Comparison of ENCODE assay signal across 8 cellular contexts in the genomic region with DNA sequence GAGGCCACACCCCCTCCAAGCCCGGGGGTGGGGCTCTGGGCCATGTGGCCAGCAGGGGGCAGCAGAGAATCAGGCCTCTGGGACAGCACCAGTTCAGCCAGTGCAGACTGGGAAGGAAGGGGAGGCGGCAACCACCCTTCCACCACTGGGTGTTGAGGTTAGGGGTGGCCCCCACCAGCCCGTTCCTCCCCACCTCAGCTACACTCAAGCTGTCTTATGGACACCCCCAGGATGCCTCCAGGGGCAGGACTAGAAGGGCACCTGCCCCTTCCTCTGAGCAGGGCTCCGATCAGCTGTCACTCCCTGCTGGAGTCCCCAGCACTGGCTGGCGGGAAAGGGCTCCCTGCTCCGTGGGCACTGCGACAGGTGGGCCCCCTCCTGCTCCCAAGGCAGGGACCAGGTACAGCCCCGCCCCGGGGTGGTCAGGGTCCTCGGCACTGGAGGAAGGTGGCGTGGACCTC. TPM values are rescaled to one million over a fixed set of nuclear protein-coding genes. Genes with fewer than 3 reads are reported as not detected.
DNase-seq lines count a peak whose midpoint lies in the region; ATAC-seq and TF ChIP-seq lines count a peak whose summit lies in the region.

No MANE protein-coding gene starts in this region.

- no peak overlapping the region for H3K4me3 Mint-ChIP-seq in activated CD4-positive, alpha-beta T cell treated with anti-CD3 and anti-CD28 coated beads, Interleukin-2, amount 10 ng/mL, durations not matched to agents 7 days and 5 days

- no peak overlapping the region for H3K27ac Mint-ChIP-seq in activated CD4-positive, alpha-beta T cell treated with anti-CD3 and anti-CD28 coated beads, Interleukin-2, amount 10 ng/mL, durations not matched to agents 7 days and 5 days

- H3K4me3 ChIP-seq in colonic mucosa, result no peak overlapping the region
- no peak overlapping the region for H3K4me3 ChIP-seq in lower lobe of right lung

- DNase-seq in SIG-M5 treated with dmso at 0.1 percent for 504 hours (lab: John Stamatoyannopoulos, UW; ENCODE audit: unreplicated experiment) (peak; percentile 41), SIG-M5 (lab: John Stamatoyannopoulos, UW) (no peak), NCI-H2029 (lab: John Stamatoyannopoulos, UW) (peak; percentile 11), colonic mucosa (peak; percentile 94), lower lobe of right lung (peak; percentile 90)
- DNase-seq in activated CD4-positive, alpha-beta T cell treated with anti-CD3 and anti-CD28 coated beads, Interleukin-2, amount 10 ng/mL, durations not matched to agents 7 days and 5 days, result peak; percentile 90
- DNase-seq in stimulated activated CD8-positive, alpha-beta memory T cell treated with anti-CD3 and anti-CD28 coated beads, Interleukin-12 subunit alpha, Interleukin-12 subunit beta, amount 100 ng/mL, for 4 hours (ENCODE audit: low read depth), result peak; percentile 71

- H3K27ac ChIP-seq in colonic mucosa (no peak overlapping the region), lower lobe of right lung (peak overlapping the region; percentile 49)

- intact Hi-C loops in colonic mucosa (cut with DNase I) (loop anchor here (2.0 to 10.0 kb wide), 2 partner anchors 105 to 237 kb away; no protein-coding TSS in a partner anchor), lower lobe of right lung (cut with DNase I) (no loop called here)

- CTCF ChIA-PET in activated CD4-positive, alpha-beta T cell treated with anti-CD3 and anti-CD28 coated beads, Interleukin-2, amount 10 ng/mL, durations not matched to agents 7 days and 5 days (lab: Charles Lee), result interaction anchor here (0.6 to 2.1 kb wide), 7 partner anchors 9 to 180 kb away, joined by 3 to 7 read pairs (median 4); no protein-coding TSS in a partner anchor

- no peaks in the 10 kb centered on the region for H3K27me3 Mint-ChIP-seq in activated CD4-positive, alpha-beta T cell treated with anti-CD3 and anti-CD28 coated beads, Interleukin-2, amount 10 ng/mL, durations not matched to agents 7 days and 5 days

- peak; percentile 81 for ATAC-seq in HG02623 (IDR thresholded peaks at IDR 0.05; ENCODE audit: unreplicated experiment)
- peak; percentile 89 to 91 for ATAC-seq in lower lobe of right lung

- no peaks in the 10 kb centered on the region for H3K4me1 Mint-ChIP-seq in activated CD4-positive, alpha-beta T cell treated with anti-CD3 and anti-CD28 coated beads, Interleukin-2, amount 10 ng/mL, durations not matched to agents 7 days and 5 days

- no peaks in the 10 kb centered on the region for H3K9me3 Mint-ChIP-seq in activated CD4-positive, alpha-beta T cell treated with anti-CD3 and anti-CD28 coated beads, Interleukin-2, amount 10 ng/mL, durations not matched to agents 7 days and 5 days

- TF ChIP-seq CTCF in colonic mucosa (IDR thresholded peaks at IDR 0.05) (peak; percentile 98), lower lobe of right lung (IDR thresholded peaks at IDR 0.05) (peak; percentile 97)

- peaks cover 2% of the 10 kb centered on the region for H3K36me3 Mint-ChIP-seq in activated CD4-positive, alpha-beta T cell treated with anti-CD3 and anti-CD28 coated beads, Interleukin-2, amount 10 ng/mL, durations not matched to agents 7 days and 5 days (ENCODE audit: low read depth)

- H3K27me3 ChIP-seq in colonic mucosa (no peaks in the 10 kb centered on the region), lower lobe of right lung (ENCODE audit: low read depth) (no peaks in the 10 kb centered on the region)

- no peaks in the 10 kb centered on the region for H3K4me1 ChIP-seq in colonic mucosa
- peaks cover 12% of the 10 kb centered on the region for H3K4me1 ChIP-seq in lower lobe of right lung

- no peak overlapping the region for H3K9ac ChIP-seq in colonic mucosa (ENCODE audit: low read depth in 2 of 2, low read length in 2 of 2)

- H3K36me3 ChIP-seq in colonic mucosa (no peaks in the 10 kb centered on the region), lower lobe of right lung (peaks cover 62% of the 10 kb centered on the region)

- POLR2A ChIA-PET in activated CD4-positive, alpha-beta T cell treated with anti-CD3 and anti-CD28 coated beads, Interleukin-2, amount 10 ng/mL, durations not matched to agents 7 days and 5 days (lab: Charles Lee), result no interaction called here

- no peaks in the 10 kb centered on the region for H3K9me3 ChIP-seq in colonic mucosa
- H3K9me3 ChIP-seq in lower lobe of right lung, result no peaks in the 10 kb centered on the region

RNA-seq across cellular contexts. Expression of gene KATNB1, which starts 21.8 kb away (rescaled TPM):
- 10 to 100 TPM; 23.1 to 31.7 TPM for total RNA-seq in activated CD4-positive, alpha-beta T cell treated with anti-CD3 and anti-CD28 coated beads, Interleukin-2, amount 10 ng/mL, durations not matched to agents 7 days and 5 days
- 10 to 100 TPM; 17.0 to 26.3 TPM for total RNA-seq in colonic mucosa
- 18.0 TPM for total RNA-seq in lower lobe of right lung

RNA-seq across cellular contexts. Expression of gene KIFC3, which starts 44.9 kb away (rescaled TPM):
- not detected for total RNA-seq in activated CD4-positive, alpha-beta T cell treated with anti-CD3 and anti-CD28 coated beads, Interleukin-2, amount 10 ng/mL, durations not matched to agents 7 days and 5 days
- total RNA-seq in colonic mucosa (1 to 10 TPM; 3.8 to 5.7 TPM), lower lobe of right lung (70.9 TPM)

Comparison
In these comparisons a context has a peak if more than half of its experiments do, and no peak if none do; other contexts are left out.
1. RNA of gene KIFC3, which starts 44.9 kb away (total RNA-seq): 70.9 TPM in lower lobe of right lung (single experiment); 3.8 to 5.7 TPM in colonic mucosa and not detected in activated CD4-positive, alpha-beta T cell treated with anti-CD3 and anti-CD28 coated beads, Interleukin-2, amount 10 ng/mL, durations not matched to agents 7 days and 5 days; every median in the first group is over 10 times any median in the second.